Comparison of ENCODE assay signal across 1 cellular context in the genomic region with DNA sequence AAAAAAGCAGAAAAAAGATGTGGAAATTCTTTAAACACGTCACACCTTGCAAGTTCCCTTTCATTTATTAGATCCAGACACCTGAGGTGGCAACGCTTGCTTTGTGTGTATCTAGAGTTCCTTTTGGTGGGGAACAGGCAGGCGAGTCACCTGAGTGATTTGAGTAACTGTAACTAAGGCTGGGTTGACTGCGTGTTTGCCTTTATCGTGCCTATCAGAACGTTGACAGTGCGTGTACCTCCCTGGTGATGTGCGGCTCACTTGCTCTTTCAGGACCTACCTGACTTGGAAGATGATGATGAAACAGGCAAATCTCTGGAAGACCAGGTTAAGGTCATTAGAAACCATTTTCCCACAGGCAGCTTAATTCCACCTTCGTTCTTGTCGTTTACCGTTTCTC.
TF ChIP-seq lines count a peak whose summit lies in the region.

No MANE protein-coding gene starts in this region.

TF ChIP-seq in HepG2, 621 proteins besides CTCF, POLR2A, EP300 and RAD21:
- no peak for TF ChIP-seq ZNF180 (CRISPR knock-in tag; IDR thresholded peaks at IDR 0.05; ENCODE audit: borderline replicate concordance, low read depth)
- no peak for TF ChIP-seq ZNF644 (CRISPR knock-in tag; IDR thresholded peaks at IDR 0.05; ENCODE audit: low read depth)
- no peak for TF ChIP-seq ZBTB38 (CRISPR knock-in tag; IDR thresholded peaks at IDR 0.05)
- no peak for TF ChIP-seq BCL3 (CRISPR knock-in tag; IDR thresholded peaks at IDR 0.05)
- TF ChIP-seq MAFF (IDR thresholded peaks at IDR 0.05; ENCODE audit: low read depth, low read length): no peak
- no peak for TF ChIP-seq ZNF782 (CRISPR knock-in tag; IDR thresholded peaks at IDR 0.05; ENCODE audit: borderline replicate concordance)
- TF ChIP-seq ZHX1 (CRISPR knock-in tag; IDR thresholded peaks at IDR 0.05; ENCODE audit: low read depth): no peak
- no peak for TF ChIP-seq ZNF839 (CRISPR knock-in tag; IDR thresholded peaks at IDR 0.05; ENCODE audit: borderline replicate concordance)
- TF ChIP-seq ZNF441 (CRISPR knock-in tag; IDR thresholded peaks at IDR 0.05; ENCODE audit: borderline replicate concordance): no peak
- TF ChIP-seq HCFC1 (IDR thresholded peaks at IDR 0.05; ENCODE audit: low read depth, low read length): no peak
